Comparison of ENCODE assay signal across 8 cellular contexts in genomic region chr14:77022219-77022852, GRCh38. TPM values are rescaled to one million over a fixed set of nuclear protein-coding genes. Genes with fewer than 3 reads are reported as not detected.
DNase-seq lines count a peak whose midpoint lies in the region; ATAC-seq, FAIRE-seq and TF ChIP-seq lines count a peak whose summit lies in the region.

No MANE protein-coding gene starts in this region.

- H3K4me1 ChIP-seq in osteoblast (ENCODE audit: insufficient read depth, low read length): peaks cover 29% of the 10 kb centered on the region

- no peaks in the 10 kb centered on the region for H3K27me3 Mint-ChIP-seq in activated CD8-positive, alpha-beta memory T cell treated with anti-CD3 and anti-CD28 coated beads, Interleukin-2, amount 10 ng/mL, durations not matched to agents 7 days and 5 days
- no peaks in the 10 kb centered on the region for H3K27me3 Mint-ChIP-seq in activated CD8-positive, alpha-beta T cell treated with anti-CD3 and anti-CD28 coated beads, Interleukin-2, amount 10 ng/mL, durations not matched to agents 7 days and 5 days (ENCODE audit: low read depth)

- no peaks in the 10 kb centered on the region for H3K9me3 ChIP-seq in osteoblast (ENCODE audit: low read depth, low read length)

- peak; percentile 21 for ATAC-seq in activated CD8-positive, alpha-beta memory T cell treated with anti-CD3 and anti-CD28 coated beads, Interleukin-2, amount 10 ng/mL, durations not matched to agents 7 days and 5 days
- peak; percentile 69 for ATAC-seq in HG03432 (IDR thresholded peaks at IDR 0.05; ENCODE audit: unreplicated experiment)
- ATAC-seq in activated CD8-positive, alpha-beta T cell treated with anti-CD3 and anti-CD28 coated beads, Interleukin-2, amount 10 ng/mL, durations not matched to agents 7 days and 5 days: no peak
- ATAC-seq in GM18520 (IDR thresholded peaks at IDR 0.05; ENCODE audit: unreplicated experiment): no peak

- no peak for FAIRE-seq in RCC 7860 (lab: Jason Lieb, UNC)

- peaks cover 12% of the 10 kb centered on the region for H3K36me3 ChIP-seq in osteoblast (ENCODE audit: insufficient read depth, low read length)

- peaks cover 20% of the 10 kb centered on the region for H3K36me3 Mint-ChIP-seq in activated CD8-positive, alpha-beta memory T cell treated with anti-CD3 and anti-CD28 coated beads, Interleukin-2, amount 10 ng/mL, durations not matched to agents 7 days and 5 days
- H3K36me3 Mint-ChIP-seq in activated CD8-positive, alpha-beta T cell treated with anti-CD3 and anti-CD28 coated beads, Interleukin-2, amount 10 ng/mL, durations not matched to agents 7 days and 5 days (ENCODE audit: low read depth): peaks cover 39% of the 10 kb centered on the region

- H3K79me2 ChIP-seq in osteoblast (ENCODE audit: insufficient read depth, low read length): peaks cover 40% of the 10 kb centered on the region

- H3K4me1 Mint-ChIP-seq in activated CD8-positive, alpha-beta memory T cell treated with anti-CD3 and anti-CD28 coated beads, Interleukin-2, amount 10 ng/mL, durations not matched to agents 7 days and 5 days: peaks cover 47% of the 10 kb centered on the region
- H3K4me1 Mint-ChIP-seq in activated CD8-positive, alpha-beta T cell treated with anti-CD3 and anti-CD28 coated beads, Interleukin-2, amount 10 ng/mL, durations not matched to agents 7 days and 5 days (ENCODE audit: low read depth): peaks cover 44% of the 10 kb centered on the region

- no peak overlapping the region for H3K4me2 ChIP-seq in osteoblast (ENCODE audit: insufficient read depth, low read length)

- H4K20me1 ChIP-seq in osteoblast (ENCODE audit: insufficient read depth, low read length): peaks cover 27% of the 10 kb centered on the region

- H3K9me3 Mint-ChIP-seq in activated CD8-positive, alpha-beta memory T cell treated with anti-CD3 and anti-CD28 coated beads, Interleukin-2, amount 10 ng/mL, durations not matched to agents 7 days and 5 days (ENCODE audit: low read depth): no peaks in the 10 kb centered on the region
- H3K9me3 Mint-ChIP-seq in activated CD8-positive, alpha-beta T cell treated with anti-CD3 and anti-CD28 coated beads, Interleukin-2, amount 10 ng/mL, durations not matched to agents 7 days and 5 days (ENCODE audit: insufficient read depth): no peaks in the 10 kb centered on the region

- CTCF ChIA-PET in activated CD8-positive, alpha-beta memory T cell treated with anti-CD3 and anti-CD28 coated beads, Interleukin-2, amount 10 ng/mL, durations not matched to agents 7 days and 5 days (lab: Charles Lee): interaction anchor here (0.9 to 3.0 kb wide), 7 partner anchors 8 to 154 kb away, joined by 3 to 11 read pairs (median 5); no protein-coding TSS in a partner anchor
- CTCF ChIA-PET in activated CD8-positive, alpha-beta T cell treated with anti-CD3 and anti-CD28 coated beads, Interleukin-2, amount 10 ng/mL, durations not matched to agents 7 days and 5 days (lab: Charles Lee): interaction anchor here (1.4 to 4.9 kb wide), 10 partner anchors 10 to 147 kb away, joined by 5 to 29 read pairs (median 7); no protein-coding TSS in a partner anchor

- H2AFZ ChIP-seq in osteoblast (ENCODE audit: low read length): no peak overlapping the region

- H3K27ac Mint-ChIP-seq in activated CD8-positive, alpha-beta memory T cell treated with anti-CD3 and anti-CD28 coated beads, Interleukin-2, amount 10 ng/mL, durations not matched to agents 7 days and 5 days: peak overlapping the region; percentile 54
- peak overlapping the region; percentile 74 for H3K27ac Mint-ChIP-seq in activated CD8-positive, alpha-beta T cell treated with anti-CD3 and anti-CD28 coated beads, Interleukin-2, amount 10 ng/mL, durations not matched to agents 7 days and 5 days

- H3K27ac ChIP-seq in osteoblast (ENCODE audit: low read depth, low read length): no peak overlapping the region

- POLR2A ChIA-PET in activated CD8-positive, alpha-beta T cell treated with anti-CD3 and anti-CD28 coated beads, Interleukin-2, amount 10 ng/mL, durations not matched to agents 7 days and 5 days (lab: Charles Lee): interaction anchor here (0.6 to 2.3 kb wide), 4 partner anchors 18 to 66 kb away, joined by 3 to 7 read pairs (median 4); no protein-coding TSS in a partner anchor

- H3K4me3 ChIP-seq in osteoblast (ENCODE audit: insufficient read depth, low read length): no peak overlapping the region

- no peak for TF ChIP-seq CTCF in osteoblast (IDR thresholded peaks at IDR 0.05; ENCODE audit: extremely low read depth, low read depth, low read length)

- no peaks in the 10 kb centered on the region for H3K27me3 ChIP-seq in osteoblast (ENCODE audit: insufficient read depth, low read length)

- peak overlapping the region; percentile 11 for H3K4me3 Mint-ChIP-seq in activated CD8-positive, alpha-beta memory T cell treated with anti-CD3 and anti-CD28 coated beads, Interleukin-2, amount 10 ng/mL, durations not matched to agents 7 days and 5 days
- H3K4me3 Mint-ChIP-seq in activated CD8-positive, alpha-beta T cell treated with anti-CD3 and anti-CD28 coated beads, Interleukin-2, amount 10 ng/mL, durations not matched to agents 7 days and 5 days: no peak overlapping the region

- no peak for DNase-seq in activated CD8-positive, alpha-beta memory T cell treated with anti-CD3 and anti-CD28 coated beads, Interleukin-2, amount 10 ng/mL, durations not matched to agents 7 days and 5 days
- DNase-seq in activated CD8-positive, alpha-beta memory T cell treated with anti-CD3 and anti-CD28 coated beads for 24 hours: no peak
- DNase-seq in activated CD8-positive, alpha-beta T cell treated with anti-CD3 and anti-CD28 coated beads, Interleukin-2, amount 10 ng/mL, durations not matched to agents 7 days and 5 days: no peak
- DNase-seq in osteoblast (ENCODE audit: insufficient read length, low spot score, missing footprints): peak; percentile 78
- no peak for DNase-seq in RCC 7860 (ENCODE audit: low spot score)
- DNase-seq in T-helper 9 cell: no peak

RNA-seq across cellular contexts. Expression of gene IRF2BPL, which starts 6.2 kb away (rescaled TPM):
- total RNA-seq in activated CD8-positive, alpha-beta memory T cell treated with anti-CD3 and anti-CD28 coated beads, Interleukin-2, amount 10 ng/mL, durations not matched to agents 7 days and 5 days: 10 to 100 TPM; 19.7 to 24.9 TPM
- total RNA-seq in activated CD8-positive, alpha-beta T cell treated with anti-CD3 and anti-CD28 coated beads, Interleukin-2, amount 10 ng/mL, durations not matched to agents 7 days and 5 days: 10 to 100 TPM; 34.5 to 35.6 TPM
- 19.4 and 26.4 TPM in 2 replicates for total RNA-seq in osteoblast

Comparison
In these comparisons a context has a peak if more than half of its experiments do, and no peak if none do; other contexts are left out.
1. ATAC-seq: peak in activated CD8-positive, alpha-beta memory T cell treated with anti-CD3 and anti-CD28 coated beads, Interleukin-2, amount 10 ng/mL, durations not matched to agents 7 days and 5 days (single experiment) and HG03432 (single experiment); none in activated CD8-positive, alpha-beta T cell treated with anti-CD3 and anti-CD28 coated beads, Interleukin-2, amount 10 ng/mL, durations not matched to agents 7 days and 5 days (single experiment) and GM18520 (single experiment).